Comparison of ENCODE assay signal across 19 cellular contexts in the genomic region with DNA sequence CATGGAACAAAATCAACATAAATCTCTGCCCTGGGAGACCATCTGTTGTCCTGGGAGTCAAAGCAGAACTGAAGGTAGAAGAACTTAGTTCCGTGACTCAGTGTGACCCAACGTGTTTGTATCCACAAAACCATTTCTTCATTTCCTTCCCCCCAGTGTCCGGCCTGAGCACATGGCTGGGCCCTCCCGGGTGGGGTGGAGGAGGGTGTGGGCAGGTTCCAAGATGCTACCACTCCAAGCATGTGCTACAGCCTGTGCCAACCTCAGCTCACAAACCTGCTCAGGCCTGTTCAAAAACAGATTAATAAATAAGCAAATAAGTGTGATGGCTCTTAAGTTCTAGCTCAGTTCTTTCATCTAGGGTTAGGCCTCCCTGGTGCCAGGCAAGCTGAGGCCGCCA. TPM values are rescaled to one million over a fixed set of nuclear protein-coding genes. Genes with fewer than 3 reads are reported as not detected.
DNase-seq lines count a peak whose midpoint lies in the region; ATAC-seq and TF ChIP-seq lines count a peak whose summit lies in the region.
"Had no signal": no experiment of that assay in that cellular context is flagged by ENCODE, and none has a peak within 500 bp of the region (broad histone marks: within the 10 kb centered on the region; RNA-seq: fewer than 3 reads in every experiment).

No MANE protein-coding gene starts in this region.

- no peaks in the 10 kb centered on the region for H3K23me2 ChIP-seq in H9 (ENCODE audit: insufficient read length, low read depth, low read length, poor library complexity, severe bottlenecking)

- H3K27ac ChIP-seq in epithelial cell of prostate (peak overlapping the region; percentile 60), neuronal stem cell (replicated peaks; ENCODE audit: low read length) (no peak overlapping the region), H9 (ENCODE audit: insufficient read length, low read depth, low read length) (no peak overlapping the region)
- H3K27ac ChIP-seq: KMS-11, SJSA1 had no signal

- H2BK12ac ChIP-seq in neuronal stem cell (ENCODE audit: low read length) (no peak overlapping the region), H9 (ENCODE audit: insufficient read length, low read depth, low read length) (no peak overlapping the region)

- H2BK120ac ChIP-seq in neuronal stem cell (ENCODE audit: low read depth, low read length): no peak overlapping the region
- no peak overlapping the region for H2BK120ac ChIP-seq in H9 (ENCODE audit: low read depth, low read length, poor library complexity, severe bottlenecking)

- H3K36me3 ChIP-seq in neuronal stem cell (replicated peaks in 1 of 2; ENCODE audit: control insufficient read depth in 2 of 2, insufficient read depth in 2 of 2, low read length in 2 of 2): no peaks in the 10 kb centered on the region
- H3K36me3 ChIP-seq: SJSA1 had no signal

- H2AFZ ChIP-seq in neuronal stem cell (ENCODE audit: low read length) (no peak overlapping the region), H9 (ENCODE audit: low read length) (no peak overlapping the region)

- H3K27me3 ChIP-seq in neuronal stem cell (ENCODE audit: control insufficient read depth in 3 of 3, insufficient read depth in 3 of 3, low read depth in 1 of 3, low read length in 3 of 3) (peaks cover 0 to 11% (median 0%) of the 10 kb centered on the region in 3 experiments), H9 (ENCODE audit: insufficient read depth, low read length) (no peaks in the 10 kb centered on the region)
- H3K27me3 ChIP-seq: SJSA1 had no signal

- H3K56ac ChIP-seq in H9 (ENCODE audit: insufficient read length, low read depth, low read length): no peak overlapping the region

- no peak overlapping the region for H3T11ph ChIP-seq in H9 (ENCODE audit: low read length)

- no CpG with 5 or more reads among the region's 5 CpGs for WGBS in neuronal stem cell (ENCODE audit: extremely low coverage in 2 of 2, insufficient read length in 2 of 2, insufficient replicate concordance in 1 of 2), 2 donors
- no CpG with 5 or more reads among the region's 5 CpGs for WGBS in H9 (ENCODE audit: extremely low coverage, insufficient read length, low lambda C conversion rate)

- H3K9ac ChIP-seq in neuronal stem cell (ENCODE audit: low read depth, low read length, poor library complexity) (no peak overlapping the region), H9 (ENCODE audit: extremely low read depth, insufficient read length, low read length) (no peak overlapping the region)
- H3K9ac ChIP-seq: KMS-11 had no signal

- no peak overlapping the region for H3K18ac ChIP-seq in neuronal stem cell (ENCODE audit: low read length)
- no peak overlapping the region for H3K18ac ChIP-seq in H9 (ENCODE audit: insufficient read length, low read depth, low read length)

- no peak overlapping the region for H3K4me3 Mint-ChIP-seq in H9
- H3K4me3 Mint-ChIP-seq: CD14-positive monocyte; T-helper 1 cell treated with Interleukin-12 subunit alpha and Interleukin-12 subunit beta and Interleukin-4 antibody, amounts not matched to agents 30 μg/mL and 1 μg/mL, for 36 hours had no signal

- H3K9me3 ChIP-seq in neuronal stem cell (replicated peaks in 1 of 2; ENCODE audit: control insufficient read depth in 2 of 2, insufficient read depth in 1 of 2, low read depth in 1 of 2, low read length in 2 of 2): no peaks in the 10 kb centered on the region
- H3K9me3 ChIP-seq in H9 (ENCODE audit: control insufficient read depth, low read depth, low read length): no peaks in the 10 kb centered on the region
- H3K9me3 ChIP-seq: SJSA1 had no signal

- H4K20me1 ChIP-seq in H9 (ENCODE audit: control insufficient read depth, insufficient read depth, insufficient read length): peaks cover 3% of the 10 kb centered on the region

- no peaks in the 10 kb centered on the region for H3K9me3 Mint-ChIP-seq in H9
- H3K9me3 Mint-ChIP-seq: CD14-positive monocyte; T-helper 1 cell treated with Interleukin-12 subunit alpha and Interleukin-12 subunit beta and Interleukin-4 antibody, amounts not matched to agents 30 μg/mL and 1 μg/mL, for 36 hours had no signal

- ATAC-seq in GM19351 (IDR thresholded peaks at IDR 0.05; ENCODE audit: unreplicated experiment) (no peak), HG03432 (IDR thresholded peaks at IDR 0.05; ENCODE audit: unreplicated experiment) (no peak)
- ATAC-seq: HepG2, PC-3 had no signal

- H3K23ac ChIP-seq in neuronal stem cell (ENCODE audit: low read depth, low read length, poor library complexity): no peak overlapping the region
- no peak overlapping the region for H3K23ac ChIP-seq in H9 (ENCODE audit: insufficient read length, low read depth, low read length)

- no peak for TF ChIP-seq CTCF in H9 (conservative IDR thresholded peaks at IDR 0.05)

- no peak overlapping the region for H3K4ac ChIP-seq in neuronal stem cell (ENCODE audit: low read length)
- H3K4ac ChIP-seq in H9 (ENCODE audit: low read depth, low read length): no peak overlapping the region

- peaks cover 6 to 10% of the 10 kb centered on the region in 2 experiments; a peak in 3 of 4 replicates for H3K4me1 Mint-ChIP-seq in H9

- peaks cover 8% of the 10 kb centered on the region; the same call in 1 of the 2 replicates for H3K79me2 ChIP-seq in H9 (ENCODE audit: insufficient read depth, low read length)

- H3K79me1 ChIP-seq in neuronal stem cell (ENCODE audit: low read depth, low read length) (no peaks in the 10 kb centered on the region), H9 (ENCODE audit: insufficient read depth, low read depth, low read length, poor library complexity, severe bottlenecking) (no peaks in the 10 kb centered on the region)

- H3K4me3 ChIP-seq in neuronal stem cell (ENCODE audit: low read length in 2 of 2): no peak overlapping the region
- H3K4me3 ChIP-seq: SJSA1 had no signal

- no peak overlapping the region for H4K5ac ChIP-seq in H9 (ENCODE audit: insufficient read length, low read depth, low read length)

- H4K8ac ChIP-seq in neuronal stem cell (ENCODE audit: low read depth, low read length) (no peak overlapping the region), H9 (replicated peaks; ENCODE audit: insufficient read length, low read depth, low read length) (no peak overlapping the region)

- DNase-seq in DMS79 (lab: John Stamatoyannopoulos, UW) (peak; percentile 55), NCI-H1694 treated with DMSO at 0.1 percent for 48 hours (lab: John Stamatoyannopoulos, UW) (peak; percentile 37), epithelial cell of prostate (ENCODE audit: low read depth, low spot score) (no peak), neuronal stem cell (ENCODE audit: low spot score) (no peak), SIG-M5 (lab: John Stamatoyannopoulos, UW) (no peak), H9 (no peak)
- DNase-seq: AML-193, NCI-H1048, NCI-H1436, NCI-H2029 treated with DMSO at 0.1 percent for 48 hours, PC-3 had no signal

- H4K91ac ChIP-seq in neuronal stem cell (ENCODE audit: low read depth, low read length, poor library complexity) (no peak overlapping the region), H9 (ENCODE audit: insufficient read length, low read depth, low read length) (no peak overlapping the region)

- H3K4me2 ChIP-seq in neuronal stem cell (ENCODE audit: insufficient read depth, low read length, poor library complexity, severe bottlenecking): no peak overlapping the region
- H3K4me2 ChIP-seq in H9 (ENCODE audit: insufficient read depth, insufficient read length, low read length): no peak overlapping the region
- H3K4me2 ChIP-seq: KMS-11 had no signal

- H3K4me1 ChIP-seq in neuronal stem cell (ENCODE audit: control insufficient read depth in 2 of 2, insufficient read depth in 1 of 2, low read depth in 1 of 2, low read length in 2 of 2): peaks cover 0 to 3% of the 10 kb centered on the region in 2 donors
- H3K4me1 ChIP-seq in H9 (ENCODE audit: insufficient read depth, low read length): peaks cover 2% of the 10 kb centered on the region; the same call in 1 of the 2 replicates

- H3K14ac ChIP-seq in neuronal stem cell (ENCODE audit: low read length): peak overlapping the region; percentile 39
- no peak overlapping the region for H3K14ac ChIP-seq in H9 (ENCODE audit: insufficient read depth, low read length)

- no peak overlapping the region for H2BK15ac ChIP-seq in neuronal stem cell (ENCODE audit: low read length)
- no peak overlapping the region for H2BK15ac ChIP-seq in H9 (ENCODE audit: low read depth, low read length)

- peaks cover 2 to 11% (median 7%) of the 10 kb centered on the region in 3 experiments; a peak in 5 of 7 replicates for H3K36me3 Mint-ChIP-seq in H9 (ENCODE audit: insufficient read depth in 1 of 3, low read depth in 3 of 3)
- H3K36me3 Mint-ChIP-seq: CD14-positive monocyte had no signal

- no peak overlapping the region; a peak in 1 of 7 replicates for H3K27ac Mint-ChIP-seq in H9
- H3K27ac Mint-ChIP-seq: T-helper 1 cell treated with Interleukin-12 subunit alpha and Interleukin-12 subunit beta and Interleukin-4 antibody, amounts not matched to agents 30 μg/mL and 1 μg/mL, for 36 hours had no signal

- no peaks in the 10 kb centered on the region for H3K27me3 Mint-ChIP-seq in H9 (ENCODE audit: low read depth)

- no peak overlapping the region for H2BK20ac ChIP-seq in H9 (ENCODE audit: low read depth, low read length, poor library complexity, severe bottlenecking)

- no peak overlapping the region for H2BK5ac ChIP-seq in neuronal stem cell (ENCODE audit: low read length)
- H2BK5ac ChIP-seq in H9 (ENCODE audit: insufficient read length, low read length): no peak overlapping the region

- H2AK5ac ChIP-seq in neuronal stem cell (ENCODE audit: low read depth, low read length) (no peak overlapping the region), H9 (ENCODE audit: insufficient read length, low read length) (no peak overlapping the region)

RNA-seq across cellular contexts. Expression of gene SHANK2, which starts 55.3 kb away (rescaled TPM):
- polyA plus RNA-seq in neuronal stem cell (2013, experiment 1 of 2): 5.0 TPM
- polyA plus RNA-seq in neuronal stem cell (2013, experiment 2 of 2): 5.0 TPM
- total RNA-seq in H9 (2021): 22.1 and 23.8 TPM in 2 replicates
- total RNA-seq: H4 had no signal
- polyA plus RNA-seq: CD14-positive monocyte had no signal

Comparison
In these comparisons a context has a peak if more than half of its experiments do, and no peak if none do; other contexts are left out.
1. DNase-seq: peak in DMS79 (single experiment) and NCI-H1694 treated with DMSO at 0.1 percent for 48 hours (single experiment); none in epithelial cell of prostate (single experiment), neuronal stem cell (single experiment), SIG-M5 (single experiment) and H9 (single experiment).